9 cellular contexts compared by ENCODE assay signal in genomic region chr6:16332175-16332542, GRCh38.
DNase-seq lines count a peak whose midpoint lies in the region; ATAC-seq and TF ChIP-seq lines count a peak whose summit lies in the region.
"Had no signal": no experiment of that assay in that cellular context is flagged by ENCODE, and none has a peak within 500 bp of the region (broad histone marks: within the 10 kb centered on the region; RNA-seq: fewer than 3 reads in every experiment).

No MANE protein-coding gene starts in this region.

- H3K36me3 ChIP-seq in CD8-positive, alpha-beta memory T cell (ENCODE audit: insufficient read depth, low read length), result no peaks in the 10 kb centered on the region
- peaks cover 0 to 9% of the 10 kb centered on the region in 2 donors for H3K36me3 ChIP-seq in lung (ENCODE audit: control insufficient read depth in 2 of 2, insufficient read depth in 2 of 2, low read length in 2 of 2)

- H3K36me3 Mint-ChIP-seq in CD8-positive, alpha-beta memory T cell, result peaks cover 0 to 37% (median 7%) of the 10 kb centered on the region in 3 donors

- H3K27ac ChIP-seq in CD8-positive, alpha-beta memory T cell (ENCODE audit: low read depth, low read length), result no peak overlapping the region
- no peak overlapping the region for H3K27ac ChIP-seq in lung (ENCODE audit: low read depth in 1 of 2, low read length in 1 of 2)

- peak; percentile 90 for ATAC-seq in GM19351 (IDR thresholded peaks at IDR 0.05; ENCODE audit: unreplicated experiment)
- peak; percentile 74 for ATAC-seq in HG03439 (IDR thresholded peaks at IDR 0.05; ENCODE audit: unreplicated experiment)
- peak; percentile 86 for ATAC-seq in lung (ENCODE audit: insufficient read depth, low FRiP score)

- H3K9me3 Mint-ChIP-seq in CD8-positive, alpha-beta memory T cell, result no peaks in the 10 kb centered on the region
- H3K9me3 Mint-ChIP-seq: dendritic cell treated with granulocyte-macrophage colony-stimulating factor and Interleukin-4, amounts not matched to agents 40 ng/mL and 50 ng/mL, for 4 days had no signal

- 9 to 10% methylated on average over 7 of the region's 7 CpGs for WGBS in lung, 2 donors

- H3K4me1 ChIP-seq in CD8-positive, alpha-beta memory T cell (ENCODE audit: insufficient read depth, low read length), result peaks cover 13% of the 10 kb centered on the region
- peaks cover 5 to 9% of the 10 kb centered on the region in 2 donors for H3K4me1 ChIP-seq in lung (ENCODE audit: control insufficient read depth in 2 of 2, insufficient read depth in 2 of 2, low read length in 2 of 2)

- H3K27me3 Mint-ChIP-seq in CD8-positive, alpha-beta memory T cell, result peaks cover 0 to 2% of the 10 kb centered on the region in 2 donors
- H3K27me3 Mint-ChIP-seq: dendritic cell treated with granulocyte-macrophage colony-stimulating factor and Interleukin-4, amounts not matched to agents 40 ng/mL and 50 ng/mL, for 4 days had no signal

- no peak overlapping the region for H3K4me3 ChIP-seq in CD8-positive, alpha-beta memory T cell (ENCODE audit: low read length)
- no peak overlapping the region for H3K4me3 ChIP-seq in lung

- no peaks in the 10 kb centered on the region for H3K27me3 ChIP-seq in CD8-positive, alpha-beta memory T cell (ENCODE audit: insufficient read depth, low read length, poor library complexity, severe bottlenecking)
- no peaks in the 10 kb centered on the region for H3K27me3 ChIP-seq in lung (ENCODE audit: control insufficient read depth, insufficient read depth)

- no peak overlapping the region for H3K27ac Mint-ChIP-seq in CD8-positive, alpha-beta memory T cell
- H3K27ac Mint-ChIP-seq: dendritic cell treated with granulocyte-macrophage colony-stimulating factor and Interleukin-4, amounts not matched to agents 40 ng/mL and 50 ng/mL, for 4 days had no signal

- CTCF ChIA-PET in CD8-positive, alpha-beta memory T cell (lab: Charles Lee), result interaction anchor here (0.6 to 6.3 kb wide), 20 partner anchors 8 to 634 kb away, joined by 3 to 120 read pairs (median 3); partner anchors contain the start of gene ATXN1

- no peak overlapping the region for H3K4me3 Mint-ChIP-seq in CD8-positive, alpha-beta memory T cell
- H3K4me3 Mint-ChIP-seq: dendritic cell treated with granulocyte-macrophage colony-stimulating factor and Interleukin-4, amounts not matched to agents 40 ng/mL and 50 ng/mL, for 4 days had no signal

- POLR2A ChIA-PET in CD8-positive, alpha-beta memory T cell (lab: Charles Lee), result interaction anchor here (0.8 to 1.0 kb wide), 2 partner anchors 10 to 431 kb away, joined by 3 read pairs; no protein-coding TSS in a partner anchor

- no peaks in the 10 kb centered on the region for H3K9me3 ChIP-seq in CD8-positive, alpha-beta memory T cell (ENCODE audit: low read length)
- H3K9me3 ChIP-seq in lung (ENCODE audit: control insufficient read depth in 2 of 2, insufficient read depth in 1 of 2, low read length in 1 of 2), result no peaks in the 10 kb centered on the region

- peak; percentile 86 for TF ChIP-seq CTCF in lung (IDR thresholded peaks at IDR 0.05; ENCODE audit: control extremely low read depth, extremely low read depth)

- DNase-seq in CD8-positive, alpha-beta memory T cell, result peak; percentile 70 to 83 (median 71)
- DNase-seq in NCI-H526 treated with DMSO at 0.1 percent for 48 hours (lab: John Stamatoyannopoulos, UW) (peak; percentile 84), ecto neural progenitor cell (ENCODE audit: low spot score) (peak; percentile 86), lung (ENCODE audit: low spot score) (peak; percentile 82)
- peak; percentile 80 to 81 for DNase-seq in activated CD4-positive, alpha-beta T cell treated with anti-CD3 and anti-CD28 coated beads, Interleukin-2, amount 50 U/mL, for 4 hours
- peak; percentile 67 for DNase-seq in stimulated activated CD8-positive, alpha-beta memory T cell treated with anti-CD3 and anti-CD28 coated beads, Interleukin-15, amount 100 ng/mL, for 1 hour (ENCODE audit: low read depth)

- peaks cover 6 to 16% (median 16%) of the 10 kb centered on the region in 3 donors for H3K4me1 Mint-ChIP-seq in CD8-positive, alpha-beta memory T cell
